In genomic region chr12:57627504-57628279, GRCh38 we compare ENCODE assay signal across 8 cellular contexts. TPM values are rescaled to one million over a fixed set of nuclear protein-coding genes. Genes with fewer than 3 reads are reported as not detected.
A peak's percentile ranks its signal among the peaks of the same experiment; 100 is the strongest.
DNase-seq lines count a peak whose midpoint lies in the region; ATAC-seq, FAIRE-seq and TF ChIP-seq lines count a peak whose summit lies in the region.

No MANE protein-coding gene starts in this region.

- peaks cover 9 to 18% (median 12%) of the 10 kb centered on the region in 3 donors for H3K4me1 Mint-ChIP-seq in T-cell
- H3K4me1 Mint-ChIP-seq in effector memory CD8-positive, alpha-beta T cell (ENCODE audit: low read depth in 2 of 2) = peaks cover 4 to 12% of the 10 kb centered on the region in 2 donors

- H3K9me3 Mint-ChIP-seq in T-cell = no peaks in the 10 kb centered on the region
- H3K9me3 Mint-ChIP-seq in effector memory CD8-positive, alpha-beta T cell = no peaks in the 10 kb centered on the region

- ATAC-seq in T-cell (replicated peaks in 1 of 4) = peak; percentile 44 to 71 (median 46)
- peak; percentile 62 for ATAC-seq in effector memory CD8-positive, alpha-beta T cell (replicated peaks)

- H3K36me3 ChIP-seq in GM06990 (ENCODE audit: control insufficient read depth, insufficient read depth, low read length) (no peaks in the 10 kb centered on the region), neural cell (ENCODE audit: insufficient read depth, low read length) (peaks cover 14% of the 10 kb centered on the region)

- CTCF ChIA-PET in T-cell (lab: Charles Lee) = interaction anchor here (0.6 to 1.2 kb wide), 4 partner anchors 44 to 251 kb away, joined by 3 to 4 read pairs (median 4); no protein-coding TSS in a partner anchor

- peak overlapping the region in 1 of 3 donors; percentile 56 for H3K4me3 Mint-ChIP-seq in T-cell
- H3K4me3 Mint-ChIP-seq in effector memory CD8-positive, alpha-beta T cell = peak overlapping the region; percentile 25 to 43

- TF ChIP-seq EP300 in neural cell (conservative IDR thresholded peaks at IDR 0.05; ENCODE audit: poor library complexity, severe bottlenecking) = no peak

- H3K27me3 ChIP-seq in GM06990 (replicated peaks; ENCODE audit: control insufficient read depth, insufficient read depth, low read length) (peaks cover 2% of the 10 kb centered on the region), neural cell (ENCODE audit: insufficient read depth, low read depth, low read length) (peaks cover 67% of the 10 kb centered on the region)

- peaks cover 7% of the 10 kb centered on the region for H3K79me2 ChIP-seq in neural cell (replicated peaks; ENCODE audit: insufficient read depth, low read length)

- FAIRE-seq in RCC 7860 (lab: Jason Lieb, UNC) = no peak

- DNase-seq in GM06990 (ENCODE audit: extremely low read depth, insufficient read length) = peak; percentile 20
- peak in 5 of 34 experiments; percentile 21 to 35 (median 25) for DNase-seq in T-cell
- DNase-seq in effector memory CD8-positive, alpha-beta T cell = no peak
- no peak for DNase-seq in NCI-H1105 treated with DMSO at 0.1 percent for 48 hours (lab: John Stamatoyannopoulos, UW)
- no peak for DNase-seq in RCC 7860 (ENCODE audit: low spot score)
- DNase-seq in NCI-H82 (lab: John Stamatoyannopoulos, UW) = no peak
- no peak for DNase-seq in superior temporal gyrus (ENCODE audit: extremely low spot score)

- TF ChIP-seq RAD21 in neural cell (conservative IDR thresholded peaks at IDR 0.05) = no peak

- no peak overlapping the region for H3K9ac ChIP-seq in neural cell (ENCODE audit: low read length)

- H3F3A ChIP-seq in neural cell (ENCODE audit: insufficient read depth, low read length, poor library complexity, severe bottlenecking) = no peaks in the 10 kb centered on the region

- no peak overlapping the region for H2AFZ ChIP-seq in neural cell (ENCODE audit: low read depth, low read length)

- H3K36me3 Mint-ChIP-seq in T-cell = no peaks in the 10 kb centered on the region
- H3K36me3 Mint-ChIP-seq in effector memory CD8-positive, alpha-beta T cell (ENCODE audit: insufficient read depth) = peaks cover 2% of the 10 kb centered on the region

- H3K27ac Mint-ChIP-seq in T-cell = no peak overlapping the region
- no peak overlapping the region for H3K27ac Mint-ChIP-seq in effector memory CD8-positive, alpha-beta T cell

- H3K4me3 ChIP-seq in GM06990 (replicated peaks; ENCODE audit: low read depth, low read length) (no peak overlapping the region), neural cell (ENCODE audit: low read length) (peak overlapping the region; percentile 38)

- TF ChIP-seq CTCF in GM06990 (IDR thresholded peaks at IDR 0.05; ENCODE audit: insufficient read depth, low read length, poor library complexity, severe bottlenecking) = peak; percentile 20
- peak; percentile 14 for TF ChIP-seq CTCF in neural cell (IDR thresholded peaks at IDR 0.05; ENCODE audit: poor library complexity, severe bottlenecking)

- POLR2A ChIA-PET in T-cell (lab: Charles Lee) = interaction anchor here in 1 of 2 donors (0.6 kb wide), 1 partner anchor 95 kb away, joined by 3 read pairs; no protein-coding TSS in a partner anchor

- no peaks in the 10 kb centered on the region for H3K9me2 ChIP-seq in neural cell (ENCODE audit: insufficient read depth, low read length)

- peaks cover 73 to 86% of the 10 kb centered on the region in 2 donors for H3K27me3 Mint-ChIP-seq in T-cell
- H3K27me3 Mint-ChIP-seq in effector memory CD8-positive, alpha-beta T cell = peaks cover 77 to 91% of the 10 kb centered on the region in 2 donors

- no peak overlapping the region for H3K4me2 ChIP-seq in neural cell (ENCODE audit: low read length)

- no peaks in the 10 kb centered on the region for H4K20me1 ChIP-seq in neural cell (ENCODE audit: insufficient read depth)

- H3K9me3 ChIP-seq in neural cell (ENCODE audit: low read length) = no peaks in the 10 kb centered on the region

- H3K27ac ChIP-seq in neural cell (ENCODE audit: low read length) = no peak overlapping the region

TF ChIP-seq in neural cell, 6 proteins besides CTCF, POLR2A, EP300 and RAD21:
- TF ChIP-seq TAF1 (IDR thresholded peaks at IDR 0.05; ENCODE audit: low read depth) (no peak), EZH2 (IDR thresholded peaks at IDR 0.05; ENCODE audit: borderline replicate concordance, insufficient read depth, low read length, poor library complexity, severe bottlenecking) (no peak), REST (IDR thresholded peaks at IDR 0.05; ENCODE audit: borderline replicate concordance) (no peak), MXI1 (conservative IDR thresholded peaks at IDR 0.05; ENCODE audit: poor library complexity, severe bottlenecking) (no peak), SMC3 (conservative IDR thresholded peaks at IDR 0.05; ENCODE audit: poor library complexity) (no peak), POLR2AphosphoS5 (IDR thresholded peaks at IDR 0.05) (no peak)

RNA-seq across cellular contexts. Expression of gene B4GALNT1, which starts 5.3 kb away (rescaled TPM):
- under 1 TPM in 3 of 5 donors, not detected in 2; 0.16 to 0.54 (median 0.26) TPM for total RNA-seq in T-cell
- 99.9 and 152 TPM in 2 replicates for polyA plus RNA-seq in neural cell
- 113 and 119 TPM in 2 replicates for polyA minus RNA-seq in neural cell

RNA-seq across cellular contexts. Expression of gene ARHGEF25, which starts 16.5 kb away (rescaled TPM):
- 1 to 10 TPM in 1 of 5 donors, under 1 TPM in 4; 0.67 to 1.4 (median 0.84) TPM for total RNA-seq in T-cell
- 12.9 and 18.8 TPM in 2 replicates for polyA plus RNA-seq in neural cell
- 6.6 and 6.7 TPM in 2 replicates for polyA minus RNA-seq in neural cell

RNA-seq across cellular contexts. Expression of gene DTX3, which starts 23.1 kb away (rescaled TPM):
- total RNA-seq in T-cell = 10 to 100 TPM; 27.1 to 37.2 (median 30.4) TPM
- polyA plus RNA-seq in neural cell = 141 and 163 TPM in 2 replicates
- polyA minus RNA-seq in neural cell = 68.3 and 78.4 TPM in 2 replicates

RNA-seq across cellular contexts. Expression of gene PIP4K2C, which starts 36.7 kb away (rescaled TPM):
- 10 to 100 TPM; 21.7 to 30.9 (median 27.9) TPM for total RNA-seq in T-cell
- polyA plus RNA-seq in neural cell = 22.1 and 31.0 TPM in 2 replicates
- 13.1 and 21.6 TPM in 2 replicates for polyA minus RNA-seq in neural cell
